22 cellular contexts compared by ENCODE assay signal in the genomic region with DNA sequence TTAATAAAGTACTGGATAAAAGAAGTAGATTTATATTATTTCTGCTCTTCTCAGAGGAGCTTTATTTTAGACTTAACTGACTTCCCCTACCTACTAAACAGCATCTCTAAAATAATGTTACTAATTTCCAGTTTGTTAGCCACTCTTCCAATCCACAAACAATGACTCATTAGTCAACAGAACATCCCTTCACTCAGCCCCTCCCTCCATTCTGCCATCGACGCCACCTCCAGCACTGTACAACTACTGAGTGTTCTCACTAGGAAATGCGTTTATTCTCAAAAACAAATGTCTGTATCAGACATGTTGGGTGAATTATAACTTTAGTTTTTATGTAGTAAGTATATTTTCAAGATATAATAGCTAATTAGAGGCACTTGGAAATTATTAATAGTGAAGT.
"Had no signal": no experiment of that assay in that cellular context is flagged by ENCODE, and none has a peak within 500 bp of the region (broad histone marks: within the 10 kb centered on the region; RNA-seq: fewer than 3 reads in every experiment).

No MANE protein-coding gene starts in this region.

- H3K9ac ChIP-seq: KMS-11, SK-N-SH had no signal

- H3K27ac ChIP-seq: KMS-11, RWPE1 had no signal

- H3K9me3 ChIP-seq: SK-N-SH had no signal

- H3K9me2 ChIP-seq: SK-N-SH had no signal

- H3K36me3 Mint-ChIP-seq: T-cell had no signal

- ATAC-seq: K562, Panc1, T-cell had no signal

- FAIRE-seq: K562 had no signal

- H3K4me2 ChIP-seq: KMS-11, SK-N-SH had no signal

- H3K27ac Mint-ChIP-seq: IgD-negative memory B cell, T-cell had no signal

- H3K4me3 ChIP-seq: K562 had no signal

- H3K27me3 Mint-ChIP-seq: IgD-negative memory B cell, T-cell had no signal

- H3K4me1 Mint-ChIP-seq: IgD-negative memory B cell, T-cell had no signal

- DNase-seq: Kasumi-1, NCI-H1092, NCI-H1105 treated with DMSO at 0.1 percent for 48 hours, NCI-H1417 treated with DMSO at 0.1 percent for 48 hours, NCI-H146, NCI-H1694 treated with DMSO at 0.1 percent for 48 hours, NCI-H1930, NCI-H2107, NCI-H226, NCI-H446, NCI-H510A, NCI-H524 treated with DMSO at 0.1 percent for 48 hours, NCI-H774, SHP77, SK-N-SH, SW 1271, T-cell had no signal

- H3K4me3 Mint-ChIP-seq: IgD-negative memory B cell, T-cell had no signal
